In the genomic region with DNA sequence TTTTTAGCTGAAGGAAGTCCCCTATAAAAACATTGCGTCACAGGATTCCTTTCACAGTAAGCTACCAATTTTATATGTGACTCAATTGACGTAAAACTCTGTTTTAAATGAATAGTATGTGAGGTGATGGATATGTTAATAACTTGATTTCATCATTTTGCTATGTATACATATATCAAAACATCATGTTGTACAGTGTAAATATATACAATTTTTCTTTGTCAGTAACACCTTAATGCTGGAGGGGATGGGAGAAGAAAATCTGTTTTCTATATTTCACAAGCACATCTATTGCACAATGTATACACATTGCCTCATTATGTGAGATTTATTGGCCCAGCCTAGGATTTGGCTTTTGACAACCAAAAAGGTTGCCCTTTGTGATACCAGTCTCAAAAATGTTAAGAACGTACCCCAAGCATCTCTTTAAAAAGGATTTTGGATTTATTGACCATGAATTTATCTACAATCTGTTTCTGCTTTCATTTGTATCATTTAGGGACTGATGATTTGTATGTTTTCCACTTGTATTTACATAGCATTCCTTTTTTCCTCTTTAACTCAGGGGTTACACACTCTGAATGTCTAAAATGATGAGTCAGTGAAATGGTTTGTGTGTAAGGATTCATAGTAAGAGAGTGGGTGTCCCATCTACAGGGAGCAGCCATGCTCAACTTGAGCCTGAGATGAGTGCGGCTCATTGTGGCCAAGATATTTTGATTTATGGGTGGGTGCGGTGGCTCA, we compare ENCODE assay signal across 10 cellular contexts.
DNase-seq lines count a peak whose midpoint lies in the region; TF ChIP-seq lines count a peak whose summit lies in the region.
"Had no signal": no experiment of that assay in that cellular context is flagged by ENCODE, and none has a peak within 500 bp of the region (broad histone marks: within the 10 kb centered on the region; RNA-seq: fewer than 3 reads in every experiment).

No MANE protein-coding gene starts in this region.

- H3K9me3 ChIP-seq in PC-9 (ENCODE audit: insufficient read depth, low read depth) (no peaks in the 10 kb centered on the region), smooth muscle cell (replicated peaks; ENCODE audit: low read depth) (no peaks in the 10 kb centered on the region)

- H3K4me2 ChIP-seq in PC-9 (peak overlapping the region; percentile 8; the same call in 1 of the 2 replicates), smooth muscle cell (no peak overlapping the region)

- no peak overlapping the region for H3K9ac ChIP-seq in smooth muscle cell (ENCODE audit: low read depth)

- H3K4me1 Mint-ChIP-seq in activated CD4-positive, alpha-beta T cell treated with anti-CD3 and anti-CD28 coated beads, Interleukin-2, amount 10 ng/mL, durations not matched to agents 7 days and 5 days, result peaks cover 66% of the 10 kb centered on the region
- peaks cover 22% of the 10 kb centered on the region for H3K4me1 Mint-ChIP-seq in nephron progenitor cell

- H3K4me3 Mint-ChIP-seq in activated CD4-positive, alpha-beta T cell treated with anti-CD3 and anti-CD28 coated beads, Interleukin-2, amount 10 ng/mL, durations not matched to agents 7 days and 5 days, result no peak overlapping the region
- no peak overlapping the region for H3K4me3 Mint-ChIP-seq in nephron progenitor cell

- intact Hi-C loops in PC-9 (cut with micrococcal nuclease; ENCODE audit: unreplicated experiment), result no loop called here

- H3K36me3 ChIP-seq in PC-9 (ENCODE audit: low read depth) (no peaks in the 10 kb centered on the region), smooth muscle cell (ENCODE audit: low read depth) (no peaks in the 10 kb centered on the region)

- H3K27ac Mint-ChIP-seq in activated CD4-positive, alpha-beta T cell treated with anti-CD3 and anti-CD28 coated beads, Interleukin-2, amount 10 ng/mL, durations not matched to agents 7 days and 5 days, result peak overlapping the region; percentile 61
- H3K27ac Mint-ChIP-seq in nephron progenitor cell, result no peak overlapping the region

- no peaks in the 10 kb centered on the region for H3K27me3 ChIP-seq in PC-9 (ENCODE audit: insufficient read depth, low read depth)
- no peaks in the 10 kb centered on the region for H3K27me3 ChIP-seq in smooth muscle cell (ENCODE audit: low read depth)

- TF ChIP-seq CTCF in PC-9 (conservative IDR thresholded peaks at IDR 0.05), result no peak
- TF ChIP-seq CTCF in epithelial cell of proximal tubule (conservative IDR thresholded peaks at IDR 0.05; ENCODE audit: low read depth, low read length), result no peak
- no peak for TF ChIP-seq CTCF in smooth muscle cell (IDR thresholded peaks at IDR 0.05; ENCODE audit: borderline replicate concordance, insufficient read depth, poor library complexity, severe bottlenecking)
- no peak for TF ChIP-seq CTCF in nephron progenitor cell (IDR thresholded peaks at IDR 0.05)
- no peak for TF ChIP-seq CTCF in GM10266 (IDR thresholded peaks at IDR 0.05; ENCODE audit: control insufficient read depth, insufficient read depth, low read depth, missing control alignments)

- DNase-seq in activated CD4-positive, alpha-beta T cell treated with anti-CD3 and anti-CD28 coated beads, Interleukin-2, amount 10 ng/mL, durations not matched to agents 7 days and 5 days, result no peak
- DNase-seq in activated CD4-positive, alpha-beta T cell treated with anti-CD3 and anti-CD28 coated beads, Interleukin-2, amount 50 U/mL, for 1 hour, result no peak
- DNase-seq in PC-9 (peak in 1 of 2 experiments; percentile 74), epithelial cell of proximal tubule (ENCODE audit: low read depth) (peak; percentile 16), smooth muscle cell (lab: John Stamatoyannopoulos, UW; ENCODE audit: unreplicated experiment) (no peak), NCI-H1092 treated with DMSO at 0.1 percent for 48 hours (lab: John Stamatoyannopoulos, UW) (no peak), nephron progenitor cell (no peak), GM10266 (ENCODE audit: extremely low spot score) (no peak)
- DNase-seq: activated CD4-positive, CD25-positive, alpha-beta regulatory T cell; NCI-H1436 treated with DMSO at 0.1 percent for 48 hours had no signal

- H3F3A ChIP-seq in PC-9 (ENCODE audit: insufficient read depth, low read depth), result peaks cover 24% of the 10 kb centered on the region
- no peaks in the 10 kb centered on the region for H3F3A ChIP-seq in smooth muscle cell (ENCODE audit: low read depth)

- CTCF ChIA-PET in activated CD4-positive, alpha-beta T cell treated with anti-CD3 and anti-CD28 coated beads, Interleukin-2, amount 10 ng/mL, durations not matched to agents 7 days and 5 days (lab: Charles Lee), result interaction anchor here (0.5 to 1.5 kb wide), 3 partner anchors 12 to 347 kb away, joined by 3 to 5 read pairs (median 3); no protein-coding TSS in a partner anchor
- CTCF ChIA-PET in PC-9 (lab: Charles Lee), result interaction anchor here (0.5 kb wide), 1 partner anchor 394 kb away, joined by 3 read pairs; no protein-coding TSS in a partner anchor

- H4K20me1 ChIP-seq in PC-9 (ENCODE audit: insufficient read depth) (no peaks in the 10 kb centered on the region), smooth muscle cell (ENCODE audit: low read depth) (peaks cover 40% of the 10 kb centered on the region)

- H3K9me2 ChIP-seq in PC-9 (ENCODE audit: insufficient read depth), result no peaks in the 10 kb centered on the region

- H3K27ac ChIP-seq in PC-9 (peak overlapping the region; percentile 36), smooth muscle cell (ENCODE audit: low read depth) (peak overlapping the region; percentile 36)

- WGBS in smooth muscle cell (ENCODE audit: low lambda C conversion rate), result 49% methylated on average over 5 of the region's 5 CpGs

- H3K79me2 ChIP-seq in PC-9 (ENCODE audit: low read depth) (no peaks in the 10 kb centered on the region; the same call in 1 of the 2 replicates), smooth muscle cell (ENCODE audit: low read depth) (peaks cover 3% of the 10 kb centered on the region)

- H3K36me3 Mint-ChIP-seq in activated CD4-positive, alpha-beta T cell treated with anti-CD3 and anti-CD28 coated beads, Interleukin-2, amount 10 ng/mL, durations not matched to agents 7 days and 5 days (ENCODE audit: low read depth), result peaks cover 66% of the 10 kb centered on the region
- peaks cover 22% of the 10 kb centered on the region for H3K36me3 Mint-ChIP-seq in nephron progenitor cell (ENCODE audit: low read depth)

- peaks cover 19% of the 10 kb centered on the region for H3K4me1 ChIP-seq in PC-9 (replicated peaks; ENCODE audit: insufficient read depth)
- no peaks in the 10 kb centered on the region for H3K4me1 ChIP-seq in smooth muscle cell (ENCODE audit: low read depth)

- BruUV-seq in PC-9 (replicated peaks; lab: Mats Ljungman, UMichigan), result no TSS peak

- H3K4me3 ChIP-seq in PC-9 (no peak overlapping the region), epithelial cell of proximal tubule (ENCODE audit: low read depth, low read length) (no peak overlapping the region), smooth muscle cell (no peak overlapping the region)

- no peaks in the 10 kb centered on the region for H3K27me3 Mint-ChIP-seq in activated CD4-positive, alpha-beta T cell treated with anti-CD3 and anti-CD28 coated beads, Interleukin-2, amount 10 ng/mL, durations not matched to agents 7 days and 5 days
- H3K27me3 Mint-ChIP-seq in nephron progenitor cell (ENCODE audit: low read depth, poor library complexity), result no peaks in the 10 kb centered on the region

- H2AFZ ChIP-seq in PC-9, result no peak overlapping the region
- no peak overlapping the region for H2AFZ ChIP-seq in smooth muscle cell (ENCODE audit: low read depth)

- no peaks in the 10 kb centered on the region for H3K9me3 Mint-ChIP-seq in activated CD4-positive, alpha-beta T cell treated with anti-CD3 and anti-CD28 coated beads, Interleukin-2, amount 10 ng/mL, durations not matched to agents 7 days and 5 days
- H3K9me3 Mint-ChIP-seq in nephron progenitor cell, result no peaks in the 10 kb centered on the region

- POLR2A ChIA-PET in activated CD4-positive, alpha-beta T cell treated with anti-CD3 and anti-CD28 coated beads, Interleukin-2, amount 10 ng/mL, durations not matched to agents 7 days and 5 days (lab: Charles Lee), result interaction anchor here (1.1 kb wide), 1 partner anchor 61 kb away, joined by 3 read pairs; no protein-coding TSS in a partner anchor
- POLR2A ChIA-PET in PC-9 (lab: Charles Lee; ENCODE audit: unreplicated experiment), result no interaction called here
